ENCODE assay signal across 11 cellular contexts in the genomic region with DNA sequence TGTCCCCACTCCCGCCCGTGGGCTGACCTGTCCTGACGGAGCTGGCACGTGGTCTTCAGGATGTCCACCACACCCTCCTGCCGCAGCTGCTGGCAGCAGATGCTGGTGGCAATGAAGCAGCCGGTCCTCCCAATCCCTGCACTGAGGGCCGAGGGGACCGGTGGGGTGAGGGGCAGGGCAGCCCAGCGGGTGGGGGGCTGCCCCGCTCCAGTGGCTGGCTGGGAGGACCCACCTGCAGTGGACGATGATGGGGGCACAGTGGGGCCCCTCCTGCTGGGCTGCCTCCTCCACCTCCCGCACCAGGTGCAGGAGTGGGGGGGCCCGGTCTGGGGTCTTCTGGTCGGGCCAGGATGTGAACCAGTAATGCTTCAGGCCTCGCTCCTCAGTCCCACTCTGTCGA. TPM values are rescaled to one million over a fixed set of nuclear protein-coding genes. Genes with fewer than 3 reads are reported as not detected.
"Had no signal": no experiment of that assay in that cellular context is flagged by ENCODE, and none has a peak within 500 bp of the region (broad histone marks: within the 10 kb centered on the region; RNA-seq: fewer than 3 reads in every experiment).

No MANE protein-coding gene starts in this region.

- H3K4me3 ChIP-seq: GM23248, HAP-1, K562 had no signal

- H3K27ac ChIP-seq: GM23248, HL-60 had no signal

- H2AFZ ChIP-seq: GM23248 had no signal

- H3K36me3 ChIP-seq: HAP-1 had no signal

- H3K4me1 ChIP-seq: HAP-1 had no signal

- H3K9me3 Mint-ChIP-seq: HFFc6 had no signal

- ATAC-seq: HCT116, K562 had no signal

- H3K9me3 ChIP-seq: HAP-1 had no signal

- H3K27ac Mint-ChIP-seq: HFFc6 had no signal

- DNase-seq: GM23248, GOT3, H7, HFFc6, IMR-90 had no signal

- H3K9ac ChIP-seq: GM23248 had no signal

- H3K4me3 Mint-ChIP-seq: HFFc6 had no signal

RNA-seq across cellular contexts. Expression of gene IGSF22, which starts 3.4 kb away (rescaled TPM):
- total RNA-seq: GM23248, H4, HFFc6, HT1080, IMR-90, K562 had no signal
- polyA plus RNA-seq: GM23248, IMR-90, K562 had no signal
